ENCODE assay signal across 28 cellular contexts in the genomic region with DNA sequence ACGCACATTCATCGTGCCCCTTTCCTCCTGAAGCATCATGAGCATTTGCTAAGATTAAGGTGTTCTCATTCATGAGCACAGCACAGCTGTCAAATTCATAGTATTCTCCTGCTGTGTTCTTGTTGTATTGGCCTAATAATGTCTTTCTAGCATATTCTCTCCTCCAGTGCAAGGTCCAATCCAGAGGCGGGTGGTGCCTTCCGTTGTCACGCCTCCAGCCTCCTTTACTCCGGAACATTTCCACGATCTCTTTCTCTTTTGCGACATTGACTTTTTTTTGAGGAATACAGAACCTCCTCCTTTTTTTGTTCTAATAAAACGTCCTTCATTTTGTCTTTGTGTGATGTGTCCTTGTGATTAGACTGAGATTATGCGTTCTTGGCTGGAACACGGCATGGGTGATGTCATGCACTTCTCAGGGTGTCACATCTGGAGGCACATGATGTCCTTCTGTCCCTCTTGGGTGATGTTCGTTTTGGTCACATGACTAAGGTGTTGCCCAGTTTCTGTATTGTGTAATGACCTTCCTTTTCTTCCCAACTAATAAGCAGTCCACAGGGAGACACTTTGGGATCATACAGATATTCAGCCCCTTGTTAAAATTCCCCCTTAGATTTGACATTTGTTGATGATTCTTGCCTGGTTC.
DNase-seq lines count a peak whose midpoint lies in the region; FAIRE-seq and TF ChIP-seq lines count a peak whose summit lies in the region.
"Had no signal": no experiment of that assay in that cellular context is flagged by ENCODE, and none has a peak within 500 bp of the region (broad histone marks: within the 10 kb centered on the region; RNA-seq: fewer than 3 reads in every experiment).

No MANE protein-coding gene starts in this region.

- H3K27ac ChIP-seq in esophagus muscularis mucosa (replicated peaks in 1 of 4) (peak overlapping the region in 3 of 4 donors; percentile 24 to 43 (median 31)), right atrium auricular region (peak overlapping the region; percentile 27 to 66), testis (peak overlapping the region in 1 of 2 donors; percentile 44), kidney (ENCODE audit: low read depth in 2 of 2, low read length in 2 of 2) (no peak overlapping the region)
- H3K27ac ChIP-seq: cardiac muscle cell, neutrophil, SJCRH30 had no signal

- FAIRE-seq in kidney (lab: Jason Lieb, UNC) = no peak
- FAIRE-seq: G401.6, TTC549 had no signal

- H3K9me3 ChIP-seq in esophagus muscularis mucosa (no peaks in the 10 kb centered on the region), right atrium auricular region (no peaks in the 10 kb centered on the region), testis (no peaks in the 10 kb centered on the region), kidney (ENCODE audit: control insufficient read depth in 1 of 2, low read length in 2 of 2) (no peaks in the 10 kb centered on the region)
- H3K9me3 ChIP-seq: neutrophil, Peyer's patch, SJCRH30, stomach had no signal

- peaks cover 4% of the 10 kb centered on the region for H3K4me1 Mint-ChIP-seq in activated CD4-positive, alpha-beta T cell treated with anti-CD3 and anti-CD28 coated beads, Interleukin-2, amount 10 ng/mL, durations not matched to agents 7 days and 5 days
- H3K4me1 Mint-ChIP-seq: B cell had no signal

- H3K4me3 ChIP-seq in esophagus muscularis mucosa = no peak overlapping the region
- H3K4me3 ChIP-seq in right atrium auricular region = no peak overlapping the region
- H3K4me3 ChIP-seq in testis = no peak overlapping the region
- no peak overlapping the region for H3K4me3 ChIP-seq in kidney (ENCODE audit: low read length in 2 of 2)
- no peak overlapping the region for H3K4me3 ChIP-seq in H7 (ENCODE audit: insufficient read depth, low read depth, low read length)
- H3K4me3 ChIP-seq: cardiac muscle cell, GM23338, Peyer's patch, SJCRH30, stomach had no signal

- CTCF ChIA-PET in activated CD4-positive, alpha-beta T cell treated with anti-CD3 and anti-CD28 coated beads, Interleukin-2, amount 10 ng/mL, durations not matched to agents 7 days and 5 days (lab: Charles Lee) = no interaction called here

- H3K27me3 ChIP-seq in esophagus muscularis mucosa (no peaks in the 10 kb centered on the region), right atrium auricular region (no peaks in the 10 kb centered on the region), testis (no peaks in the 10 kb centered on the region), H7 (ENCODE audit: control insufficient read depth, insufficient read depth, low read length) (no peaks in the 10 kb centered on the region)
- H3K27me3 ChIP-seq: cardiac muscle cell, neutrophil, Peyer's patch, SJCRH30, stomach had no signal

- intact Hi-C loops in esophagus muscularis mucosa (cut with DNase I) (no loop called here), testis (cut with DNase I; ENCODE audit: low total_unique reads) (no loop called here), kidney (cut with DNase I) (no loop called here)

- no peak overlapping the region for H3K9ac ChIP-seq in kidney (ENCODE audit: low read length in 2 of 2)

- H3K4me1 ChIP-seq in esophagus muscularis mucosa = peaks cover 2 to 5% (median 4%) of the 10 kb centered on the region in 4 donors
- peaks cover 0 to 11% of the 10 kb centered on the region in 2 donors for H3K4me1 ChIP-seq in right atrium auricular region
- peaks cover 11% of the 10 kb centered on the region for H3K4me1 ChIP-seq in testis
- no peaks in the 10 kb centered on the region for H3K4me1 ChIP-seq in kidney (ENCODE audit: control insufficient read depth in 1 of 2, insufficient read depth in 1 of 2, low read depth in 1 of 2, low read length in 2 of 2)
- H3K4me1 ChIP-seq: SJCRH30, stomach had no signal

- no peak overlapping the region for H3K4me3 Mint-ChIP-seq in activated CD4-positive, alpha-beta T cell treated with anti-CD3 and anti-CD28 coated beads, Interleukin-2, amount 10 ng/mL, durations not matched to agents 7 days and 5 days
- H3K4me3 Mint-ChIP-seq: B cell; CD8-positive, alpha-beta memory T cell; endodermal cell; GM23338; T-cell; type B pancreatic cell had no signal

- H3K36me3 ChIP-seq in esophagus muscularis mucosa = peaks cover 0 to 20% (median 9%) of the 10 kb centered on the region in 4 donors
- no peaks in the 10 kb centered on the region for H3K36me3 ChIP-seq in right atrium auricular region
- H3K36me3 ChIP-seq in testis (ENCODE audit: low read depth, missing control alignments) = no peaks in the 10 kb centered on the region
- no peaks in the 10 kb centered on the region for H3K36me3 ChIP-seq in kidney (ENCODE audit: control insufficient read depth in 1 of 2, insufficient read depth in 2 of 2, low read length in 2 of 2)
- no peaks in the 10 kb centered on the region for H3K36me3 ChIP-seq in H7 (replicated peaks; ENCODE audit: control insufficient read depth, insufficient read depth, low read length)
- H3K36me3 ChIP-seq: cardiac muscle cell, SJCRH30 had no signal

- DNase-seq in activated CD4-positive, alpha-beta T cell treated with anti-CD3 and anti-CD28 coated beads, Interleukin-2, amount 10 ng/mL, durations not matched to agents 7 days and 5 days = no peak
- DNase-seq in activated CD4-positive, alpha-beta T cell treated with anti-CD3 and anti-CD28 coated beads, Interleukin-2, amount 50 U/mL, for 48 hours = no peak
- DNase-seq in esophagus muscularis mucosa (ENCODE audit: extremely low spot score) = no peak
- peak; percentile 80 for DNase-seq in right atrium auricular region (ENCODE audit: low spot score)
- DNase-seq in testis = peak; percentile 60
- no peak for DNase-seq in kidney
- DNase-seq in NCI-H146 (lab: John Stamatoyannopoulos, UW) = no peak
- no peak for DNase-seq in H7
- DNase-seq: 8988T; activated naive CD4-positive, alpha-beta T cell; activated T-cell treated with anti-CD3 and anti-CD28 coated beads, Interleukin-2, amount 50 U/mL, for 48 hours; CD8-positive, alpha-beta memory T cell; endodermal cell; KG1; mesendoderm; NCI-H187; NCI-H524 treated with DMSO at 0.1 percent for 48 hours; SJCRH30; stomach; T-cell had no signal

- POLR2A ChIA-PET in activated CD4-positive, alpha-beta T cell treated with anti-CD3 and anti-CD28 coated beads, Interleukin-2, amount 10 ng/mL, durations not matched to agents 7 days and 5 days (lab: Charles Lee) = no interaction called here

- no peaks in the 10 kb centered on the region for H3K9me3 Mint-ChIP-seq in activated CD4-positive, alpha-beta T cell treated with anti-CD3 and anti-CD28 coated beads, Interleukin-2, amount 10 ng/mL, durations not matched to agents 7 days and 5 days
- H3K9me3 Mint-ChIP-seq: CD8-positive, alpha-beta memory T cell; GM23338; T-cell had no signal

- TF ChIP-seq CTCF in esophagus muscularis mucosa (IDR thresholded peaks at IDR 0.05) (no peak), right atrium auricular region (IDR thresholded peaks at IDR 0.05) (no peak), testis (IDR thresholded peaks at IDR 0.05) (no peak), kidney (IDR thresholded peaks at IDR 0.05; ENCODE audit: borderline replicate concordance, extremely low read depth, insufficient read depth) (no peak)

- no peak for TF ChIP-seq EP300 in esophagus muscularis mucosa (IDR thresholded peaks at IDR 0.05)

- peaks cover 49% of the 10 kb centered on the region for H3K36me3 Mint-ChIP-seq in activated CD4-positive, alpha-beta T cell treated with anti-CD3 and anti-CD28 coated beads, Interleukin-2, amount 10 ng/mL, durations not matched to agents 7 days and 5 days (ENCODE audit: low read depth)

- 88% methylated on average over 12 of the region's 12 CpGs for WGBS in esophagus muscularis mucosa
- 51% methylated on average over 12 of the region's 12 CpGs for WGBS in testis, 2 donors

- TF ChIP-seq POLR2A in esophagus muscularis mucosa (IDR thresholded peaks at IDR 0.05; ENCODE audit: low read depth) (no peak), testis (IDR thresholded peaks at IDR 0.05) (no peak)

- H3K27ac Mint-ChIP-seq in activated CD4-positive, alpha-beta T cell treated with anti-CD3 and anti-CD28 coated beads, Interleukin-2, amount 10 ng/mL, durations not matched to agents 7 days and 5 days = peak overlapping the region; percentile 26
- H3K27ac Mint-ChIP-seq: B cell, endodermal cell, GM23338, T-cell, type B pancreatic cell had no signal

- no peaks in the 10 kb centered on the region for H3K27me3 Mint-ChIP-seq in activated CD4-positive, alpha-beta T cell treated with anti-CD3 and anti-CD28 coated beads, Interleukin-2, amount 10 ng/mL, durations not matched to agents 7 days and 5 days
- H3K27me3 Mint-ChIP-seq: B cell; CD8-positive, alpha-beta memory T cell; T-cell; type B pancreatic cell had no signal

Comparison
In these comparisons a context has a peak if more than half of its experiments do, and no peak if none do; other contexts are left out.
1. DNase-seq: peak in right atrium auricular region (single experiment) and testis (single experiment); none in activated CD4-positive, alpha-beta T cell treated with anti-CD3 and anti-CD28 coated beads, Interleukin-2, amount 10 ng/mL, durations not matched to agents 7 days and 5 days (single experiment), activated CD4-positive, alpha-beta T cell treated with anti-CD3 and anti-CD28 coated beads, Interleukin-2, amount 50 U/mL, for 48 hours (0 of 2), esophagus muscularis mucosa (single experiment), kidney (single experiment), NCI-H146 (single experiment) and H7 (single experiment).
2. H3K27ac ChIP-seq: peak in esophagus muscularis mucosa (3 of 4) and right atrium auricular region (2 of 2); none in kidney (0 of 2).